Comparison of ENCODE assay signal across 17 cellular contexts in the genomic region with DNA sequence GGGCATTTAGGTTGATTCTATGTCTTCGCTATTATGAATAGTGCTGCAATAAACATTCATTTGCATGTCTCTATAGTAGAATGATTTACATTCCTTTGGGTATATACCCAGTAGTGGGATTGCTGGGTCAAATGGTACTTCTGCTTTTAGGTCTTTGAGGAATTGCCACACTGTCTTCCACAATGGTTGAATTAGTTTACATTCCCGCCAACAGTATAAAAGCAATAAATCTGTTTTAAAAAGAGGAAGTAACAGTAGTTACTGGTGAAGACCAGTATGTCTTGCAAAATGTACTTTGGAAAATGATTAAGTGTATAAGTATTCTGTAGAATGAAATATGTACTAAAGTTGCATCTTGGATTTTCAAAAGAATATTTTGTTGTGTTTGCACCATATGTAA.
"Had no signal": no experiment of that assay in that cellular context is flagged by ENCODE, and none has a peak within 500 bp of the region (broad histone marks: within the 10 kb centered on the region; RNA-seq: fewer than 3 reads in every experiment).

No MANE protein-coding gene starts in this region.

- DNase-seq: effector memory CD4-positive, alpha-beta T cell; heart left ventricle; islet precursor cell; mammary epithelial cell; naive thymus-derived CD4-positive, alpha-beta T cell; nephron progenitor cell; psoas muscle; retina; right lobe of liver; stimulated activated CD4-positive, alpha-beta T cell treated with anti-CD3 and anti-CD28 coated beads, Interleukin-4, amount 100 ng/mL, for 1 hour; stimulated activated CD8-positive, alpha-beta memory T cell treated with anti-CD3 and anti-CD28 coated beads, Interleukin-4, amount 100 ng/mL, for 48 hours; stimulated activated naive CD8-positive, alpha-beta T cell treated with anti-CD3 and anti-CD28 coated beads, Interleukin-15, Interleukin-2, amounts not matched to agents 100 U/mL and 50 U/mL, for 24 hours; thyroid gland; uterus had no signal

- ATAC-seq: esophagus mucosa; heart left ventricle; left lobe of liver; naive thymus-derived CD4-positive, alpha-beta T cell; psoas muscle; right lobe of liver; stimulated activated effector memory CD8-positive, alpha-beta T cell treated with anti-CD3 and anti-CD28 coated beads, Interleukin-12 subunit alpha, Interleukin-12 subunit beta, amount 100 ng/mL, for 72 hours; stimulated activated naive CD8-positive, alpha-beta T cell treated with anti-CD3 and anti-CD28 coated beads, Interleukin-15, Interleukin-2, amounts not matched to agents 100 U/mL and 50 U/mL, for 24 hours had no signal
